Comparison of ENCODE assay signal across 8 cellular contexts in the genomic region with DNA sequence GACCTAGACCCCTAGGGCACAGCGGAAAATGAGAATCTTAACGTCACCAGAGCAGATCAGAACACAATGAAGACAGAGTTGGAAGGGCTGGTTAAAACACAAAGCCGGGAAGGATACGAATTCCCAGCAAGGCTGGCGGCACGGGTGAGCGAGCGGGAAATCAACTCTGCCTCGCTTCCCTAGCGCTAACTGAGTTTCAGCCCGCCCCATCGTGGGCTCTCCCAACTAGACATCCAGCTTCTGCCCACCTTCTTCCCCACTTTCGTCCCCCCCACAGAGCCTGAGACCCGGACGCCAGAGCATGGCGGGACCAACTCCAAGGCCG. TPM values are rescaled to one million over a fixed set of nuclear protein-coding genes. Genes with fewer than 3 reads are reported as not detected.
DNase-seq lines count a peak whose midpoint lies in the region; ATAC-seq and TF ChIP-seq lines count a peak whose summit lies in the region.

No MANE protein-coding gene starts in this region.

- peaks cover 7% of the 10 kb centered on the region for H3K9me3 ChIP-seq in SJCRH30 (replicated peaks)

- peak overlapping the region; percentile 80 for H3K27ac ChIP-seq in SJCRH30

- no peak for TF ChIP-seq CTCF in fibroblast of villous mesenchyme (IDR thresholded peaks at IDR 0.05; ENCODE audit: insufficient read depth, low read depth, low read length)
- TF ChIP-seq CTCF in GM10266 (IDR thresholded peaks at IDR 0.05; ENCODE audit: control insufficient read depth, insufficient read depth, low read depth, missing control alignments): no peak

- H3K4me1 ChIP-seq in SJCRH30: peaks cover 8% of the 10 kb centered on the region; the same call in 1 of the 2 replicates

- intact Hi-C loops in sciatic nerve (cut with DNase I): no loop called here

- DNase-seq in SJCRH30 (no peak), fibroblast of villous mesenchyme (ENCODE audit: low read depth) (no peak), sciatic nerve (ENCODE audit: low spot score) (no peak), NCI-H82 treated with DMSO at 0.1 percent for 48 hours (lab: John Stamatoyannopoulos, UW; ENCODE audit: unreplicated experiment) (no peak), GM10266 (ENCODE audit: extremely low spot score) (no peak), HCEC 1CT (no peak)
- no peak for DNase-seq in effector CD8-positive, alpha-beta T cell (lab: John Stamatoyannopoulos, UW)

- H3K36me3 ChIP-seq in SJCRH30: peaks cover 31% of the 10 kb centered on the region

- peak overlapping the region; percentile 77 for H3K4me3 ChIP-seq in SJCRH30
- H3K4me3 ChIP-seq in fibroblast of villous mesenchyme (ENCODE audit: low read depth, low read length): peak overlapping the region; percentile 77

- peak; percentile 21 for ATAC-seq in GM18868 (IDR thresholded peaks at IDR 0.05; ENCODE audit: unreplicated experiment)
- peak; percentile 0 for ATAC-seq in sciatic nerve

- no peaks in the 10 kb centered on the region for H3K27me3 ChIP-seq in SJCRH30

RNA-seq across cellular contexts. Expression of a gene that starts 0.4 kb away (rescaled TPM):
- total RNA-seq in SJCRH30 (2014; rRNA removed; shearing (Covaris generic)): 63.6 and 70.1 TPM in 2 replicates
- total RNA-seq in fibroblast of villous mesenchyme: 21.9 and 46.6 TPM in 2 replicates
- 51.5 TPM for total RNA-seq in sciatic nerve

RNA-seq across cellular contexts. Expression of a gene that starts 34.1 kb away (rescaled TPM):
- total RNA-seq in SJCRH30 (2014; rRNA removed; shearing (Covaris generic)): 63.9 and 69.3 TPM in 2 replicates
- total RNA-seq in fibroblast of villous mesenchyme (55.4 and 60.5 TPM in 2 replicates), sciatic nerve (27.0 TPM)
